Comparison of ENCODE assay signal across 17 cellular contexts in genomic region chr7:140533394-140533872, GRCh38. TPM values are rescaled to one million over a fixed set of nuclear protein-coding genes. Genes with fewer than 3 reads are reported as not detected.
DNase-seq lines count a peak whose midpoint lies in the region; ATAC-seq and TF ChIP-seq lines count a peak whose summit lies in the region.
"Had no signal": no experiment of that assay in that cellular context is flagged by ENCODE, and none has a peak within 500 bp of the region (broad histone marks: within the 10 kb centered on the region; RNA-seq: fewer than 3 reads in every experiment).

No MANE protein-coding gene starts in this region.

- peak; percentile 79 for DNase-seq in COLO668 (lab: John Stamatoyannopoulos, UW; ENCODE audit: unreplicated experiment)
- DNase-seq in NB4 (ENCODE audit: low read depth), result peak; percentile 58
- DNase-seq in choroid plexus epithelial cell (ENCODE audit: low read depth), result peak; percentile 65
- DNase-seq in right lobe of liver, result peak; percentile 80 to 82 (median 80)
- DNase-seq in effector memory CD4-positive, alpha-beta T cell, result no peak
- no peak for DNase-seq in activated T-cell treated with anti-CD3 and anti-CD28 coated beads for 4 hours
- DNase-seq in NCI-H82 (lab: John Stamatoyannopoulos, UW), result no peak
- no peak for DNase-seq in HAP-1 (ENCODE audit: low spot score in 2 of 2)
- DNase-seq: activated CD4-positive, alpha-beta T cell treated with anti-CD3 and anti-CD28 coated beads, Interleukin-2, amount 50 U/mL, for 1 hour; activated T-cell treated with anti-CD3 and anti-CD28 coated beads, Interleukin-2, amount 50 U/mL, for 1 hour; Caco-2; dermis blood vessel endothelial cell; NCI-H1694 treated with DMSO at 0.1 percent for 48 hours; NCI-H774; pancreas; Peyer's patch; testis had no signal

- no peak overlapping the region for H3K27ac ChIP-seq in right lobe of liver
- H3K27ac ChIP-seq in effector memory CD4-positive, alpha-beta T cell (ENCODE audit: insufficient read depth, low read length, poor library complexity, severe bottlenecking), result no peak overlapping the region
- H3K27ac ChIP-seq: pancreas, Peyer's patch, testis had no signal

- TF ChIP-seq CTCF in NB4 (IDR thresholded peaks at IDR 0.05; ENCODE audit: low read depth, low read length) (no peak), choroid plexus epithelial cell (conservative IDR thresholded peaks at IDR 0.05; ENCODE audit: low read depth, low read length) (no peak), right lobe of liver (IDR thresholded peaks at IDR 0.05) (no peak)

- intact Hi-C loops in right lobe of liver (cut with DNase I), result no loop called here

- H3K4me3 ChIP-seq in NB4 (ENCODE audit: low read depth, low read length) (no peak overlapping the region), choroid plexus epithelial cell (ENCODE audit: low read depth, low read length) (no peak overlapping the region), right lobe of liver (no peak overlapping the region), HAP-1 (no peak overlapping the region)
- no peak overlapping the region for H3K4me3 ChIP-seq in effector memory CD4-positive, alpha-beta T cell (ENCODE audit: insufficient read depth, low read depth, low read length, poor library complexity, severe bottlenecking)
- H3K4me3 ChIP-seq: pancreas, Peyer's patch, testis had no signal

- H3K4me1 ChIP-seq in right lobe of liver (peaks cover 0 to 3% (median 0%) of the 10 kb centered on the region in 4 donors), HAP-1 (no peaks in the 10 kb centered on the region)
- H3K4me1 ChIP-seq in effector memory CD4-positive, alpha-beta T cell (ENCODE audit: control insufficient read depth, insufficient read depth, low read length, poor library complexity, severe bottlenecking), result no peaks in the 10 kb centered on the region
- H3K4me1 ChIP-seq: Caco-2, pancreas, Peyer's patch, testis had no signal

- H3K36me3 ChIP-seq in right lobe of liver (no peaks in the 10 kb centered on the region), HAP-1 (replicated peaks) (no peaks in the 10 kb centered on the region)
- no peaks in the 10 kb centered on the region for H3K36me3 ChIP-seq in effector memory CD4-positive, alpha-beta T cell (ENCODE audit: control insufficient read depth, insufficient read depth, low read length)
- H3K36me3 ChIP-seq: pancreas, Peyer's patch had no signal

- in situ Hi-C loops in HAP-1 (cut with MboI; ENCODE audit: low sequenced_read_pairs), result no loop called here

- 18% methylated on average over 10 of the region's 13 CpGs for WGBS in right lobe of liver (ENCODE audit: insufficient coverage, low coverage, low lambda C conversion rate, missing lambda C conversion rate)

- ATAC-seq in right lobe of liver, result peak; percentile 80 to 99 (median 96)
- ATAC-seq: pancreas had no signal

- no peak for TF ChIP-seq POLR2A in NB4 (IDR thresholded peaks at IDR 0.05; ENCODE audit: extremely low read depth, insufficient read length)
- peak; percentile 36 for TF ChIP-seq POLR2A in right lobe of liver (IDR thresholded peaks at IDR 0.05)

- H3K9me3 ChIP-seq in right lobe of liver (no peaks in the 10 kb centered on the region), HAP-1 (no peaks in the 10 kb centered on the region)
- no peaks in the 10 kb centered on the region for H3K9me3 ChIP-seq in effector memory CD4-positive, alpha-beta T cell (ENCODE audit: control insufficient read depth, low read length)
- H3K9me3 ChIP-seq: Caco-2, pancreas, Peyer's patch, testis had no signal

- no peaks in the 10 kb centered on the region for H3K27me3 ChIP-seq in right lobe of liver
- H3K27me3 ChIP-seq in effector memory CD4-positive, alpha-beta T cell (replicated peaks; ENCODE audit: control insufficient read depth, insufficient read depth, low read length, poor library complexity, severe bottlenecking), result no peaks in the 10 kb centered on the region
- H3K27me3 ChIP-seq in HAP-1 (ENCODE audit: low read depth), result no peaks in the 10 kb centered on the region
- H3K27me3 ChIP-seq: pancreas, Peyer's patch, testis had no signal

RNA-seq across cellular contexts. Expression of gene MKRN1, which starts 54.1 kb away (rescaled TPM):
- 10 to 100 TPM; 27.0 to 49.3 (median 32.8) TPM for total RNA-seq in right lobe of liver

Comparison
In these comparisons a context has a peak if more than half of its experiments do, and no peak if none do; other contexts are left out.
1. DNase-seq: peak in COLO668 (single experiment), NB4 (single experiment), choroid plexus epithelial cell (single experiment) and right lobe of liver (3 of 3); none in effector memory CD4-positive, alpha-beta T cell (0 of 3), activated T-cell treated with anti-CD3 and anti-CD28 coated beads for 4 hours (single experiment), NCI-H82 (single experiment) and HAP-1 (0 of 2).